ENCODE assay signal across 8 cellular contexts in genomic region chr1:992336-992735, GRCh38. TPM values are rescaled to one million over a fixed set of nuclear protein-coding genes. Genes with fewer than 3 reads are reported as not detected.
"Had no signal": no experiment of that assay in that cellular context is flagged by ENCODE, and none has a peak within 500 bp of the region (broad histone marks: within the 10 kb centered on the region; RNA-seq: fewer than 3 reads in every experiment).

No MANE protein-coding gene starts in this region.

RNA-seq across cellular contexts. Expression of gene PERM1, which starts 10.4 kb away (rescaled TPM):
- total RNA-seq: activated CD4-positive, alpha-beta T cell treated with anti-CD3 and anti-CD28 coated beads, Interleukin-2, amount 10 ng/mL, durations not matched to agents 24 days and 14 days; activated CD8-positive, alpha-beta memory T cell treated with anti-CD3 and anti-CD28 coated beads for 36 hours; ascending aorta; body of pancreas; bronchial epithelial cell; MCF 10A; T-helper 17 cell; WTC11 had no signal

RNA-seq across cellular contexts. Expression of gene PLEKHN1, which starts 26.1 kb away (rescaled TPM):
- total RNA-seq: ascending aorta, body of pancreas had no signal
